38 cellular contexts compared by ENCODE assay signal in genomic region chr14:93889739-93890138, GRCh38. TPM values are rescaled to one million over a fixed set of nuclear protein-coding genes. Genes with fewer than 3 reads are reported as not detected.
"Had no signal": no experiment of that assay in that cellular context is flagged by ENCODE, and none has a peak within 500 bp of the region (broad histone marks: within the 10 kb centered on the region; RNA-seq: fewer than 3 reads in every experiment).

No MANE protein-coding gene starts in this region.

- H3K9me3 Mint-ChIP-seq: activated CD4-positive, alpha-beta T cell treated with anti-CD3 and anti-CD28 coated beads, Interleukin-2, amount 10 ng/mL, durations not matched to agents 24 days and 14 days; activated naive CD4-positive, alpha-beta T cell treated with anti-CD3 and anti-CD28 coated beads, Interleukin-2, amount 50 U/mL, for 72 hours; activated T-helper 1 cell treated with anti-CD3 and anti-CD28 coated beads, Interleukin-12 subunit alpha, Interleukin-12 subunit beta, Interleukin-2, Interleukin-4 antibody, amounts not matched to agents 30 ng/mL and 10 ng/mL and 1 ng/mL, durations not matched to agents 14 hours and 24 hours and 36 hours; T-helper 1 cell treated with Interleukin-12 subunit alpha and Interleukin-12 subunit beta and Interleukin-4 antibody, amounts not matched to agents 30 μg/mL and 1 μg/mL, for 36 hours; T-helper 2 cell treated with Interferon-gamma antibody and Interleukin-4, amounts not matched to agents 5 μg/mL and 100 μg/mL, for 36 hours had no signal

- FAIRE-seq: astrocyte, TTC549 had no signal

- H3K9me3 ChIP-seq: adrenal gland, body of pancreas had no signal

- H3K27me3 ChIP-seq: adrenal gland, body of pancreas, brain microvascular endothelial cell, breast epithelium, cardiac muscle cell had no signal

- H3K36me3 ChIP-seq: adrenal gland, brain microvascular endothelial cell, breast epithelium, cardiac muscle cell had no signal

- H3K4me1 ChIP-seq: body of pancreas, breast epithelium had no signal

- H3K4me1 Mint-ChIP-seq: activated B cell treated with CpG ODN at 0.5 μM for 24 hours; activated naive CD8-positive, alpha-beta T cell treated with anti-CD3 and anti-CD28 coated beads for 36 hours had no signal

- ATAC-seq: activated CD8-positive, alpha-beta T cell treated with anti-CD3 and anti-CD28 coated beads for 36 hours; activated naive CD4-positive, alpha-beta T cell treated with anti-CD3 and anti-CD28 coated beads, Interleukin-2, amount 50 U/mL, for 72 hours; activated T-cell treated with anti-CD3 and anti-CD28 coated beads, Interleukin-2, amount 50 U/mL, for 4 hours; activated T-cell treated with anti-CD3 and anti-CD28 coated beads, Interleukin-2, amount 50 U/mL, for 72 hours; activated T-helper 17 cell treated with anti-CD3 and anti-CD28 coated beads, Interleukin-2, amount 50 U/mL, for 72 hours; body of pancreas had no signal

- DNase-seq: activated B cell treated with CpG ODN at 0.5 μM for 24 hours; activated CD4-positive, alpha-beta memory T cell treated with anti-CD3 and anti-CD28 coated beads for 36 hours; activated CD4-positive, alpha-beta T cell treated with anti-CD3 and anti-CD28 coated beads for 4 hours; activated CD4-positive, alpha-beta T cell treated with anti-CD3 and anti-CD28 coated beads, Interleukin-2, amount 10 ng/mL, durations not matched to agents 24 days and 14 days; activated CD4-positive, alpha-beta T cell treated with anti-CD3 and anti-CD28 coated beads, Interleukin-2, amount 50 U/mL, for 1 hour; activated CD4-positive, alpha-beta T cell treated with anti-CD3 and anti-CD28 coated beads, Interleukin-2, amount 50 U/mL, for 4 hours; activated CD8-positive, alpha-beta memory T cell treated with anti-CD3 and anti-CD28 coated beads, Interleukin-2, amount 50 U/mL, for 4 hours; activated CD8-positive, alpha-beta T cell treated with anti-CD3 and anti-CD28 coated beads for 36 hours; activated effector memory CD4-positive, alpha-beta T cell treated with anti-CD3 and anti-CD28 coated beads, Interleukin-2, amount 50 U/mL, for 16 hours; activated gamma-delta T cell treated with Interleukin-2 at 50 U/mL for 16 hours; activated naive CD4-positive, alpha-beta T cell; activated naive CD4-positive, alpha-beta T cell treated with anti-CD3 and anti-CD28 coated beads for 36 hours; activated naive CD4-positive, alpha-beta T cell treated with anti-CD3 and anti-CD28 coated beads, Interleukin-2, amount 50 U/mL, for 16 hours; activated naive CD8-positive, alpha-beta T cell treated with anti-CD3 and anti-CD28 coated beads for 36 hours; activated T-cell treated with anti-CD3 and anti-CD28 coated beads for 4 hours; activated T-cell treated with anti-CD3 and anti-CD28 coated beads, Interleukin-2, amount 50 U/mL, for 1 hour; activated T-cell treated with anti-CD3 and anti-CD28 coated beads, Interleukin-2, amount 50 U/mL, for 4 hours; activated T-cell treated with anti-CD3 and anti-CD28 coated beads, Interleukin-2, amount 50 U/mL, for 72 hours; adrenal gland; amniotic stem cell; aorta; body of pancreas; brain microvascular endothelial cell; central memory CD4-positive, alpha-beta T cell; T-helper 1 cell; T-helper 2 cell; T-helper 9 cell had no signal

- H3K4me3 ChIP-seq: adrenal gland, body of pancreas, breast epithelium, cardiac muscle cell had no signal

- H3K4me3 Mint-ChIP-seq: activated B cell treated with CpG ODN at 0.5 μM for 24 hours; activated CD4-positive, alpha-beta memory T cell treated with anti-CD3 and anti-CD28 coated beads for 36 hours; activated CD4-positive, alpha-beta T cell treated with anti-CD3 and anti-CD28 coated beads, Interleukin-2, amount 10 ng/mL, durations not matched to agents 24 days and 14 days; activated CD8-positive, alpha-beta T cell treated with anti-CD3 and anti-CD28 coated beads for 36 hours; activated naive CD4-positive, alpha-beta T cell treated with anti-CD3 and anti-CD28 coated beads for 36 hours; activated naive CD8-positive, alpha-beta T cell treated with anti-CD3 and anti-CD28 coated beads for 36 hours; activated T-cell treated with anti-CD3 and anti-CD28 coated beads, Interleukin-2, amount 50 U/mL, for 4 hours; activated T-cell treated with anti-CD3 and anti-CD28 coated beads, Interleukin-2, amount 50 U/mL, for 72 hours; activated T-helper 1 cell treated with anti-CD3 and anti-CD28 coated beads, Interleukin-12 subunit alpha, Interleukin-12 subunit beta, Interleukin-2, Interleukin-4 antibody, amounts not matched to agents 30 ng/mL and 10 ng/mL and 1 ng/mL, durations not matched to agents 14 hours and 24 hours and 36 hours; activated T-helper 17 cell treated with anti-CD3 and anti-CD28 coated beads, Interleukin-2, amount 50 U/mL, for 72 hours; T-helper 1 cell treated with Interleukin-12 subunit alpha and Interleukin-12 subunit beta and Interleukin-4 antibody, amounts not matched to agents 30 μg/mL and 1 μg/mL, for 36 hours; T-helper 2 cell treated with Interferon-gamma antibody and Interleukin-4, amounts not matched to agents 5 μg/mL and 100 μg/mL, for 36 hours had no signal

- H3K27ac ChIP-seq: adrenal gland, body of pancreas, brain microvascular endothelial cell, breast epithelium, cardiac muscle cell, VCaP had no signal

- H3K36me3 Mint-ChIP-seq: activated CD4-positive, alpha-beta memory T cell treated with anti-CD3 and anti-CD28 coated beads for 36 hours; activated naive CD4-positive, alpha-beta T cell treated with anti-CD3 and anti-CD28 coated beads, Interleukin-2, amount 50 U/mL, for 72 hours; activated naive CD8-positive, alpha-beta T cell treated with anti-CD3 and anti-CD28 coated beads for 36 hours had no signal

- H3K27ac Mint-ChIP-seq: activated B cell treated with CpG ODN at 0.5 μM for 24 hours; activated CD4-positive, alpha-beta memory T cell treated with anti-CD3 and anti-CD28 coated beads for 36 hours; activated CD4-positive, alpha-beta T cell treated with anti-CD3 and anti-CD28 coated beads, Interleukin-2, amount 10 ng/mL, durations not matched to agents 24 days and 14 days; activated CD8-positive, alpha-beta T cell treated with anti-CD3 and anti-CD28 coated beads for 36 hours; activated naive CD4-positive, alpha-beta T cell treated with anti-CD3 and anti-CD28 coated beads for 36 hours; activated naive CD4-positive, alpha-beta T cell treated with anti-CD3 and anti-CD28 coated beads, Interleukin-2, amount 50 U/mL, for 72 hours; activated naive CD8-positive, alpha-beta T cell treated with anti-CD3 and anti-CD28 coated beads for 36 hours; activated T-cell treated with anti-CD3 and anti-CD28 coated beads, Interleukin-2, amount 50 U/mL, for 72 hours; activated T-helper 1 cell treated with anti-CD3 and anti-CD28 coated beads, Interleukin-12 subunit alpha, Interleukin-12 subunit beta, Interleukin-2, Interleukin-4 antibody, amounts not matched to agents 30 ng/mL and 10 ng/mL and 1 ng/mL, durations not matched to agents 14 hours and 24 hours and 36 hours; activated T-helper 17 cell treated with anti-CD3 and anti-CD28 coated beads, Interleukin-2, amount 50 U/mL, for 72 hours; T-helper 1 cell treated with Interleukin-12 subunit alpha and Interleukin-12 subunit beta and Interleukin-4 antibody, amounts not matched to agents 30 μg/mL and 1 μg/mL, for 36 hours; T-helper 2 cell treated with Interferon-gamma antibody and Interleukin-4, amounts not matched to agents 5 μg/mL and 100 μg/mL, for 36 hours had no signal

RNA-seq across cellular contexts. Expression of gene FAM181A, which starts 37.4 kb away (rescaled TPM):
- total RNA-seq: activated B cell treated with CpG ODN at 0.5 μM for 24 hours; activated CD4-positive, alpha-beta memory T cell treated with anti-CD3 and anti-CD28 coated beads for 36 hours; activated CD4-positive, alpha-beta T cell treated with anti-CD3 and anti-CD28 coated beads, Interleukin-2, amount 10 ng/mL, durations not matched to agents 24 days and 14 days; activated CD8-positive, alpha-beta memory T cell treated with anti-CD3 and anti-CD28 coated beads for 36 hours; activated CD8-positive, alpha-beta T cell treated with anti-CD3 and anti-CD28 coated beads for 36 hours; activated naive CD4-positive, alpha-beta T cell treated with anti-CD3 and anti-CD28 coated beads for 36 hours; activated naive CD4-positive, alpha-beta T cell treated with anti-CD3 and anti-CD28 coated beads, Interleukin-2, amount 50 U/mL, for 72 hours; activated naive CD8-positive, alpha-beta T cell treated with anti-CD3 and anti-CD28 coated beads for 36 hours; activated T-cell treated with anti-CD3 and anti-CD28 coated beads, Interleukin-2, amount 50 U/mL, for 4 hours; activated T-cell treated with anti-CD3 and anti-CD28 coated beads, Interleukin-2, amount 50 U/mL, for 72 hours; activated T-helper 1 cell treated with anti-CD3 and anti-CD28 coated beads, Interleukin-12 subunit alpha, Interleukin-12 subunit beta, Interleukin-2, Interleukin-4 antibody, amounts not matched to agents 30 ng/mL and 10 ng/mL and 1 ng/mL, durations not matched to agents 14 hours and 24 hours and 36 hours; activated T-helper 17 cell treated with anti-CD3 and anti-CD28 coated beads, Interleukin-2, amount 50 U/mL, for 72 hours; adrenal gland; aorta; astrocyte; body of pancreas; breast epithelium; cardiac muscle cell had no signal
- polyA plus RNA-seq: adrenal gland, aorta, cardiac muscle cell had no signal
